Comparison of ENCODE assay signal across 19 cellular contexts in genomic region chr9:83013867-83014605, GRCh38. TPM values are rescaled to one million over a fixed set of nuclear protein-coding genes. Genes with fewer than 3 reads are reported as not detected.
DNase-seq lines count a peak whose midpoint lies in the region; ATAC-seq, FAIRE-seq and TF ChIP-seq lines count a peak whose summit lies in the region.
"Had no signal": no experiment of that assay in that cellular context is flagged by ENCODE, and none has a peak within 500 bp of the region (broad histone marks: within the 10 kb centered on the region; RNA-seq: fewer than 3 reads in every experiment).

No MANE protein-coding gene starts in this region.

- CTCF ChIA-PET in AG04450 (lab: Charles Lee): no interaction called here
- CTCF ChIA-PET in activated CD4-positive, alpha-beta T cell treated with anti-CD3 and anti-CD28 coated beads, Interleukin-2, amount 10 ng/mL, durations not matched to agents 7 days and 5 days (lab: Charles Lee): no interaction called here

- H3K4me3 Mint-ChIP-seq in activated CD4-positive, alpha-beta T cell treated with anti-CD3 and anti-CD28 coated beads, Interleukin-2, amount 10 ng/mL, durations not matched to agents 7 days and 5 days: no peak overlapping the region
- H3K4me3 Mint-ChIP-seq: activated CD4-positive, alpha-beta memory T cell treated with anti-CD3 and anti-CD28 coated beads for 36 hours; activated naive CD8-positive, alpha-beta T cell treated with anti-CD3 and anti-CD28 coated beads for 36 hours; central memory CD8-positive, alpha-beta T cell; nephron progenitor cell; stimulated activated naive CD8-positive, alpha-beta T cell treated with anti-CD3 and anti-CD28 coated beads, Interleukin-15, Interleukin-2, amounts not matched to agents 100 ng/mL and 50 ng/mL, for 24 hours had no signal

- H3K27me3 Mint-ChIP-seq in activated CD4-positive, alpha-beta T cell treated with anti-CD3 and anti-CD28 coated beads, Interleukin-2, amount 10 ng/mL, durations not matched to agents 7 days and 5 days: peaks cover 8% of the 10 kb centered on the region
- H3K27me3 Mint-ChIP-seq: activated CD4-positive, alpha-beta memory T cell treated with anti-CD3 and anti-CD28 coated beads for 36 hours; central memory CD8-positive, alpha-beta T cell had no signal

- TF ChIP-seq POLR2A in H54 (IDR thresholded peaks at IDR 0.05; ENCODE audit: low read depth, low read length): no peak

- H3K9me3 Mint-ChIP-seq in activated CD4-positive, alpha-beta T cell treated with anti-CD3 and anti-CD28 coated beads, Interleukin-2, amount 10 ng/mL, durations not matched to agents 7 days and 5 days: peaks cover 3% of the 10 kb centered on the region
- H3K9me3 Mint-ChIP-seq: activated CD4-positive, alpha-beta memory T cell treated with anti-CD3 and anti-CD28 coated beads for 36 hours; stimulated activated naive CD8-positive, alpha-beta T cell treated with anti-CD3 and anti-CD28 coated beads, Interleukin-15, Interleukin-2, amounts not matched to agents 100 ng/mL and 50 ng/mL, for 24 hours had no signal

- no peaks in the 10 kb centered on the region for H3K27me3 ChIP-seq in AG04450 (ENCODE audit: control insufficient read depth, insufficient read depth, low read length)
- H3K27me3 ChIP-seq: vagina had no signal

- no peaks in the 10 kb centered on the region for H3K36me3 Mint-ChIP-seq in activated CD4-positive, alpha-beta T cell treated with anti-CD3 and anti-CD28 coated beads, Interleukin-2, amount 10 ng/mL, durations not matched to agents 7 days and 5 days (ENCODE audit: low read depth)
- H3K36me3 Mint-ChIP-seq: activated CD4-positive, alpha-beta memory T cell treated with anti-CD3 and anti-CD28 coated beads for 36 hours; activated naive CD8-positive, alpha-beta T cell treated with anti-CD3 and anti-CD28 coated beads for 36 hours had no signal

- peaks cover 16% of the 10 kb centered on the region for H3K4me1 Mint-ChIP-seq in activated CD4-positive, alpha-beta T cell treated with anti-CD3 and anti-CD28 coated beads, Interleukin-2, amount 10 ng/mL, durations not matched to agents 7 days and 5 days
- H3K4me1 Mint-ChIP-seq: central memory CD8-positive, alpha-beta T cell had no signal

- peak; percentile 57 for FAIRE-seq in H54 (lab: Jason Lieb, UNC)
- FAIRE-seq: K562 had no signal

- POLR2A ChIA-PET in AG04450 (lab: Yijun Ruan, JAX): no interaction called here
- POLR2A ChIA-PET in activated CD4-positive, alpha-beta T cell treated with anti-CD3 and anti-CD28 coated beads, Interleukin-2, amount 10 ng/mL, durations not matched to agents 7 days and 5 days (lab: Charles Lee): no interaction called here

- peak overlapping the region; percentile 48 for H3K27ac ChIP-seq in AG04450 (ENCODE audit: low read depth, low read length)
- H3K27ac ChIP-seq: vagina had no signal

- no peak for ATAC-seq in GM21423 (IDR thresholded peaks at IDR 0.05; ENCODE audit: unreplicated experiment)
- ATAC-seq: K562 had no signal

- no peaks in the 10 kb centered on the region for H3K9me3 ChIP-seq in AG04450 (ENCODE audit: control insufficient read depth, insufficient read depth, low read length)
- H3K9me3 ChIP-seq: vagina had no signal

- no peak for TF ChIP-seq CTCF in AG04450 (IDR thresholded peaks at IDR 0.05; ENCODE audit: low read depth, low read length)

- DNase-seq in AG04450 (ENCODE audit: low read depth, low spot score) (no peak), H54 (ENCODE audit: insufficient read length, low spot score) (no peak), amniotic epithelial cell (ENCODE audit: low read depth) (peak; percentile 66), glomerular visceral epithelial cell (ENCODE audit: extremely low spot score) (peak; percentile 59), amniotic stem cell (lab: John Stamatoyannopoulos, UW) (no peak), epidermal melanocyte (ENCODE audit: insufficient read length, low spot score) (no peak)
- no peak for DNase-seq in activated CD4-positive, alpha-beta T cell treated with anti-CD3 and anti-CD28 coated beads, Interleukin-2, amount 10 ng/mL, durations not matched to agents 7 days and 5 days
- DNase-seq: activated CD4-positive, alpha-beta memory T cell treated with anti-CD3 and anti-CD28 coated beads for 36 hours; activated naive CD8-positive, alpha-beta T cell treated with anti-CD3 and anti-CD28 coated beads for 36 hours; activated T-cell treated with anti-CD3 and anti-CD28 coated beads, Interleukin-2, amount 50 U/mL, for 48 hours; COR-L47; islet precursor cell; mesendoderm; nephron progenitor cell had no signal

- H3K27ac Mint-ChIP-seq in activated CD4-positive, alpha-beta T cell treated with anti-CD3 and anti-CD28 coated beads, Interleukin-2, amount 10 ng/mL, durations not matched to agents 7 days and 5 days: no peak overlapping the region
- H3K27ac Mint-ChIP-seq: activated CD4-positive, alpha-beta memory T cell treated with anti-CD3 and anti-CD28 coated beads for 36 hours; activated naive CD8-positive, alpha-beta T cell treated with anti-CD3 and anti-CD28 coated beads for 36 hours; nephron progenitor cell; stimulated activated naive CD8-positive, alpha-beta T cell treated with anti-CD3 and anti-CD28 coated beads, Interleukin-15, Interleukin-2, amounts not matched to agents 100 ng/mL and 50 ng/mL, for 24 hours had no signal

- no peak overlapping the region for H3K4me3 ChIP-seq in AG04450 (ENCODE audit: low read depth, low read length)
- H3K4me3 ChIP-seq: K562, vagina had no signal

RNA-seq across cellular contexts. Expression of gene RASEF, which starts 48.9 kb away (rescaled TPM):
- 0.02 and 0.05 TPM in 2 replicates for polyA plus RNA-seq in AG04450 (2011; rRNA removed)
- 0.14 and 0.26 TPM in 2 replicates for polyA minus RNA-seq in AG04450 (2011; rRNA and poly(A)+ RNA removed)
- not detected for total RNA-seq in activated CD4-positive, alpha-beta T cell treated with anti-CD3 and anti-CD28 coated beads, Interleukin-2, amount 10 ng/mL, durations not matched to agents 7 days and 5 days
- total RNA-seq: activated CD4-positive, alpha-beta memory T cell treated with anti-CD3 and anti-CD28 coated beads for 36 hours; activated naive CD8-positive, alpha-beta T cell treated with anti-CD3 and anti-CD28 coated beads for 36 hours had no signal

Comparison
In these comparisons a context has a peak if more than half of its experiments do, and no peak if none do; other contexts are left out.
1. DNase-seq: peak in amniotic epithelial cell (single experiment) and glomerular visceral epithelial cell (single experiment); none in AG04450 (single experiment), H54 (single experiment), amniotic stem cell (single experiment), activated CD4-positive, alpha-beta T cell treated with anti-CD3 and anti-CD28 coated beads, Interleukin-2, amount 10 ng/mL, durations not matched to agents 7 days and 5 days (single experiment) and epidermal melanocyte (single experiment).